ENCODE assay signal across 24 cellular contexts in the genomic region with DNA sequence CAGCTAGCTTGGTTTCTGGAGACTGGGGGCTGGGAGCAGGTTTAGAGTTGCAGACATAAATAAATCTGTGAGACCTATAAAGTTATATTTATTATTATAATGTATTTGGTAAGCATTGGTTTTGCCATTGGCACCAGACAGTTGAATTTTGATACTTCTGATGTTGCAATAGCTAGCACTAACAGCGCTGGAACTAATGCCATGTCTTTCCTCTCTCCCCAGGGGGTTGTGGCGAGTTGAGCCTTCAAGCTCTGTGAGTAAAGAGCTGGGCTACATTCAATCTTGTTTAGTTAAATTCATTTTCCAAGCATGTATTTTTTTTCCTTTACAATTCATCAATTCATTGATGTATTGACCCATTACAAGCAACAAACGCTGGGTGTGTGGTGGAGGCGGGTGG.
DNase-seq lines count a peak whose midpoint lies in the region; ATAC-seq, FAIRE-seq and TF ChIP-seq lines count a peak whose summit lies in the region.
"Had no signal": no experiment of that assay in that cellular context is flagged by ENCODE, and none has a peak within 500 bp of the region (broad histone marks: within the 10 kb centered on the region; RNA-seq: fewer than 3 reads in every experiment).

No MANE protein-coding gene starts in this region.

- H2BK20ac ChIP-seq in IMR-90 (ENCODE audit: low read depth, low read length), result no peak overlapping the region

- no peak overlapping the region for H3K4me3 Mint-ChIP-seq in activated naive CD4-positive, alpha-beta T cell treated with anti-CD3 and anti-CD28 coated beads for 36 hours
- H3K4me3 Mint-ChIP-seq: CD4-positive, alpha-beta T cell had no signal

- no peak overlapping the region for H4K5ac ChIP-seq in IMR-90 (ENCODE audit: low read depth, low read length)

- H4K8ac ChIP-seq in IMR-90 (ENCODE audit: low read depth in 2 of 2, low read length in 2 of 2), result no peak overlapping the region
- no peak overlapping the region for H4K8ac ChIP-seq in neuronal stem cell (ENCODE audit: low read depth, low read length)

- H3K36me3 ChIP-seq in IMR-90 (ENCODE audit: control insufficient read depth, insufficient read depth, low read length), result no peaks in the 10 kb centered on the region
- H3K36me3 ChIP-seq in SK-N-MC (ENCODE audit: insufficient read depth, low read length), result no peaks in the 10 kb centered on the region
- no peaks in the 10 kb centered on the region for H3K36me3 ChIP-seq in neuronal stem cell (replicated peaks in 1 of 2; ENCODE audit: control insufficient read depth in 2 of 2, insufficient read depth in 2 of 2, low read length in 2 of 2)
- H3K36me3 ChIP-seq: BLaER1 had no signal

- TF ChIP-seq RAD21 in IMR-90 (IDR thresholded peaks at IDR 0.05; ENCODE audit: low read length), result no peak

- H3K14ac ChIP-seq in IMR-90 (replicated peaks; ENCODE audit: low read depth, low read length), result no peak overlapping the region
- H3K14ac ChIP-seq in neuronal stem cell (ENCODE audit: low read length), result no peak overlapping the region

- FAIRE-seq in D721Med (lab: Jason Lieb, UNC), result no peak
- FAIRE-seq: GM12891, HTR-8/SVneo had no signal

- H3K4me1 ChIP-seq in IMR-90 (ENCODE audit: control insufficient read depth, insufficient read depth, low read length), result no peaks in the 10 kb centered on the region
- H3K4me1 ChIP-seq in neuronal stem cell (ENCODE audit: control insufficient read depth in 2 of 2, insufficient read depth in 1 of 2, low read depth in 1 of 2, low read length in 2 of 2), result no peaks in the 10 kb centered on the region
- H3K4me1 ChIP-seq: BLaER1 had no signal

- no peaks in the 10 kb centered on the region for H3K9me1 ChIP-seq in IMR-90 (ENCODE audit: insufficient read depth, low read length)

- no TSS peak for BruUV-seq in IMR-90 (replicated peaks; lab: Mats Ljungman, UMichigan)

- intact Hi-C loops in IMR-90 (cut with micrococcal nuclease), result no loop called here
- intact Hi-C loops in activated naive CD4-positive, alpha-beta T cell treated with anti-CD3 and anti-CD28 coated beads for 36 hours (cut with micrococcal nuclease), result no loop called here

- no peak overlapping the region for H3K56ac ChIP-seq in IMR-90 (ENCODE audit: extremely low read depth, insufficient read depth, low read length)

- ATAC-seq in IMR-90 (ENCODE audit: low read depth), result no peak
- ATAC-seq: HCT116, PC-3 had no signal

- no peaks in the 10 kb centered on the region for H3K4me1 Mint-ChIP-seq in activated naive CD4-positive, alpha-beta T cell treated with anti-CD3 and anti-CD28 coated beads for 36 hours (ENCODE audit: low read depth)

- no peaks in the 10 kb centered on the region for H3K36me3 Mint-ChIP-seq in activated naive CD4-positive, alpha-beta T cell treated with anti-CD3 and anti-CD28 coated beads for 36 hours (ENCODE audit: low read depth)

- H2BK120ac ChIP-seq in IMR-90 (ENCODE audit: low read depth, low read length), result no peak overlapping the region
- no peak overlapping the region for H2BK120ac ChIP-seq in neuronal stem cell (ENCODE audit: low read depth, low read length)

- POLR2A ChIA-PET in IMR-90 (lab: Charles Lee; ENCODE audit: unreplicated experiment), result no interaction called here

- H3K4ac ChIP-seq in IMR-90 (ENCODE audit: low read depth, low read length), result no peak overlapping the region
- no peak overlapping the region for H3K4ac ChIP-seq in neuronal stem cell (ENCODE audit: low read length)

- H3K27ac ChIP-seq in IMR-90 (ENCODE audit: insufficient read depth, low read length), result no peak overlapping the region
- H3K27ac ChIP-seq in SK-N-MC, result no peak overlapping the region
- H3K27ac ChIP-seq in neuronal stem cell (replicated peaks; ENCODE audit: low read length), result no peak overlapping the region
- H3K27ac ChIP-seq: BLaER1 had no signal

- no peak overlapping the region for H3K23ac ChIP-seq in IMR-90 (ENCODE audit: low read depth, low read length)
- H3K23ac ChIP-seq in neuronal stem cell (ENCODE audit: low read depth, low read length, poor library complexity), result no peak overlapping the region

- H2AFZ ChIP-seq in IMR-90 (replicated peaks; ENCODE audit: low read length, poor library complexity) (no peak overlapping the region), neuronal stem cell (ENCODE audit: low read length) (no peak overlapping the region)

- H3K4me2 ChIP-seq in IMR-90 (ENCODE audit: low read depth, low read length) (no peak overlapping the region), neuronal stem cell (ENCODE audit: insufficient read depth, low read length, poor library complexity, severe bottlenecking) (no peak overlapping the region)
- H3K4me2 ChIP-seq: BLaER1 had no signal

- peaks cover under 1% of the 10 kb centered on the region; the same call in 1 of the 2 replicates for H3K9me3 ChIP-seq in IMR-90 (ENCODE audit: control insufficient read depth, insufficient read depth, low read length)
- H3K9me3 ChIP-seq in SK-N-MC (ENCODE audit: low read depth, low read length), result no peaks in the 10 kb centered on the region
- H3K9me3 ChIP-seq in neuronal stem cell (replicated peaks in 1 of 2; ENCODE audit: control insufficient read depth in 2 of 2, insufficient read depth in 1 of 2, low read depth in 1 of 2, low read length in 2 of 2), result no peaks in the 10 kb centered on the region
- H3K9me3 ChIP-seq: BLaER1 had no signal

- H3K4me3 ChIP-seq in IMR-90 (ENCODE audit: insufficient read depth, low read depth, low read length) (no peak overlapping the region), SK-N-MC (no peak overlapping the region), fibroblast of villous mesenchyme (ENCODE audit: low read depth, low read length) (no peak overlapping the region), skeletal muscle cell (ENCODE audit: low read depth, low read length) (no peak overlapping the region), neuronal stem cell (ENCODE audit: low read length in 2 of 2) (no peak overlapping the region)
- H3K4me3 ChIP-seq: BLaER1 had no signal

- no CpG with 5 or more reads among the region's 4 CpGs for WGBS in IMR-90 (ENCODE audit: extremely low coverage in 2 of 2, insufficient read length in 1 of 2), 2 experiments
- no CpG with 5 or more reads among the region's 4 CpGs for WGBS in neuronal stem cell (ENCODE audit: extremely low coverage in 2 of 2, insufficient read length in 2 of 2, insufficient replicate concordance in 1 of 2), 2 donors

- CTCF ChIA-PET in IMR-90 (lab: Yijun Ruan, JAX), result no interaction called here
- CTCF ChIA-PET in activated naive CD4-positive, alpha-beta T cell treated with anti-CD3 and anti-CD28 coated beads for 36 hours (lab: Charles Lee), result no interaction called here

- H3K27ac Mint-ChIP-seq in activated naive CD4-positive, alpha-beta T cell treated with anti-CD3 and anti-CD28 coated beads for 36 hours, result no peak overlapping the region
- H3K27ac Mint-ChIP-seq: CD4-positive, alpha-beta T cell had no signal

- H3K9ac ChIP-seq in IMR-90 (ENCODE audit: low read depth, low read length) (no peak overlapping the region), SK-N-MC (ENCODE audit: insufficient read length) (no peak overlapping the region), neuronal stem cell (ENCODE audit: low read depth, low read length, poor library complexity) (no peak overlapping the region)
- H3K9ac ChIP-seq: BLaER1 had no signal

- TF ChIP-seq CTCF in IMR-90 (conservative IDR thresholded peaks at IDR 0.05; ENCODE audit: low read depth, low read length), result no peak
- no peak for TF ChIP-seq CTCF in fibroblast of villous mesenchyme (IDR thresholded peaks at IDR 0.05; ENCODE audit: insufficient read depth, low read depth, low read length)
- TF ChIP-seq CTCF in D721Med (IDR thresholded peaks at IDR 0.05; ENCODE audit: insufficient read depth, missing control alignments), result no peak

- no peak overlapping the region for H2BK12ac ChIP-seq in neuronal stem cell (ENCODE audit: low read length)

- no peak overlapping the region for H3K18ac ChIP-seq in IMR-90 (ENCODE audit: low read depth, low read length)
- H3K18ac ChIP-seq in neuronal stem cell (ENCODE audit: low read length), result no peak overlapping the region

- H2BK5ac ChIP-seq in IMR-90 (ENCODE audit: low read depth, low read length, poor library complexity, severe bottlenecking) (no peak overlapping the region), neuronal stem cell (ENCODE audit: low read length) (no peak overlapping the region)

- no peaks in the 10 kb centered on the region for H3K9me3 Mint-ChIP-seq in activated naive CD4-positive, alpha-beta T cell treated with anti-CD3 and anti-CD28 coated beads for 36 hours
- H3K9me3 Mint-ChIP-seq: CD4-positive, alpha-beta T cell had no signal

- H2BK15ac ChIP-seq in IMR-90 (ENCODE audit: low read depth, low read length) (no peak overlapping the region), neuronal stem cell (ENCODE audit: low read length) (no peak overlapping the region)

- TF ChIP-seq POLR2A in IMR-90 (IDR thresholded peaks at IDR 0.05; ENCODE audit: low read depth, low read length), result no peak

- peaks cover 5% of the 10 kb centered on the region for H3K27me3 Mint-ChIP-seq in activated naive CD4-positive, alpha-beta T cell treated with anti-CD3 and anti-CD28 coated beads for 36 hours (ENCODE audit: low read depth)
- H3K27me3 Mint-ChIP-seq: CD4-positive, alpha-beta T cell had no signal

- no peaks in the 10 kb centered on the region for H3K79me1 ChIP-seq in IMR-90 (ENCODE audit: low read depth in 1 of 2, low read length in 2 of 2)
- H3K79me1 ChIP-seq in neuronal stem cell (ENCODE audit: low read depth, low read length), result no peaks in the 10 kb centered on the region

- dilution Hi-C loops in IMR-90 (cut with HindIII; ENCODE audit: low sequenced_read_pairs, unreplicated experiment), result no loop called here

- no peak overlapping the region for H2AK5ac ChIP-seq in IMR-90 (ENCODE audit: low read depth, low read length)
- H2AK5ac ChIP-seq in neuronal stem cell (ENCODE audit: low read depth, low read length), result no peak overlapping the region

- DNase-seq in IMR-90 (no peak), SK-N-MC (ENCODE audit: low read depth, low spot score) (peak; percentile 84), fibroblast of villous mesenchyme (ENCODE audit: low read depth) (peak; percentile 3), skeletal muscle cell (ENCODE audit: low read depth) (peak; percentile 28), neuronal stem cell (ENCODE audit: low spot score) (no peak), D721Med (ENCODE audit: insufficient read length, low spot score) (no peak)
- DNase-seq in stimulated activated CD4-positive, alpha-beta T cell treated with anti-CD3 and anti-CD28 coated beads, Interleukin-2, amount 100 ng/mL, for 24 hours, result no peak
- no peak for DNase-seq in activated naive CD4-positive, alpha-beta T cell treated with anti-CD3 and anti-CD28 coated beads for 36 hours
- DNase-seq: Caco-2; CD4-positive, alpha-beta T cell; DMS153; GOT3; NCI-H1048; NCI-H1417 treated with DMSO at 0.1 percent for 48 hours; NCI-H187; NCI-H2107; NCI-H446 treated with DMSO at 0.1 percent for 48 hours; NCI-H526 treated with DMSO at 0.1 percent for 48 hours; PC-3; Right ventricle myocardium superior had no signal

- no peaks in the 10 kb centered on the region for H3K27me3 ChIP-seq in IMR-90 (ENCODE audit: control insufficient read depth, insufficient read depth, low read length)
- no peaks in the 10 kb centered on the region for H3K27me3 ChIP-seq in neuronal stem cell (ENCODE audit: control insufficient read depth in 3 of 3, insufficient read depth in 3 of 3, low read depth in 1 of 3, low read length in 3 of 3)
- H3K27me3 ChIP-seq: BLaER1 had no signal

- H4K91ac ChIP-seq in IMR-90 (ENCODE audit: insufficient read depth, low read depth, low read length) (no peak overlapping the region), neuronal stem cell (ENCODE audit: low read depth, low read length, poor library complexity) (no peak overlapping the region)

- in situ Hi-C loops in IMR-90 (cut with MboI; ENCODE audit: low sequenced_read_pairs), result no loop called here

- no peak overlapping the region for H2AK9ac ChIP-seq in IMR-90 (replicated peaks; ENCODE audit: low read depth, low read length, poor library complexity)

- H4K20me1 ChIP-seq in IMR-90 (ENCODE audit: insufficient read depth, low read length), result no peaks in the 10 kb centered on the region
- H4K20me1 ChIP-seq: BLaER1 had no signal

Comparison
In these comparisons a context has a peak if more than half of its experiments do, and no peak if none do; other contexts are left out.
1. DNase-seq: peak in SK-N-MC (single experiment), fibroblast of villous mesenchyme (single experiment) and skeletal muscle cell (single experiment); none in IMR-90 (single experiment), neuronal stem cell (single experiment), stimulated activated CD4-positive, alpha-beta T cell treated with anti-CD3 and anti-CD28 coated beads, Interleukin-2, amount 100 ng/mL, for 24 hours (0 of 2), D721Med (single experiment) and activated naive CD4-positive, alpha-beta T cell treated with anti-CD3 and anti-CD28 coated beads for 36 hours (single experiment).